13 cellular contexts compared by ENCODE assay signal in genomic region chr1:89938171-89939055, GRCh38. TPM values are rescaled to one million over a fixed set of nuclear protein-coding genes. Genes with fewer than 3 reads are reported as not detected.
DNase-seq lines count a peak whose midpoint lies in the region; ATAC-seq and TF ChIP-seq lines count a peak whose summit lies in the region.
"Had no signal": no experiment of that assay in that cellular context is flagged by ENCODE, and none has a peak within 500 bp of the region (broad histone marks: within the 10 kb centered on the region; RNA-seq: fewer than 3 reads in every experiment).

No MANE protein-coding gene starts in this region.

- H2AFZ ChIP-seq in SK-N-SH (ENCODE audit: low read depth) (no peak overlapping the region; the same call in 1 of the 2 replicates), neuronal stem cell (ENCODE audit: low read length) (no peak overlapping the region)

- H3K27me3 ChIP-seq in SK-N-SH (ENCODE audit: insufficient read depth) (no peaks in the 10 kb centered on the region), neuronal stem cell (ENCODE audit: control insufficient read depth in 3 of 3, insufficient read depth in 3 of 3, low read depth in 1 of 3, low read length in 3 of 3) (no peaks in the 10 kb centered on the region)
- H3K27me3 ChIP-seq: uterus had no signal

- H3K4me1 Mint-ChIP-seq in activated T-helper 17 cell treated with anti-CD3 and anti-CD28 coated beads, Interleukin-2, amount 50 U/mL, for 72 hours: no peaks in the 10 kb centered on the region

- H3K79me1 ChIP-seq in neuronal stem cell (ENCODE audit: low read depth, low read length): no peaks in the 10 kb centered on the region

- H3K14ac ChIP-seq in neuronal stem cell (ENCODE audit: low read length): no peak overlapping the region

- peaks cover 28% of the 10 kb centered on the region for H3K36me3 Mint-ChIP-seq in activated T-helper 17 cell treated with anti-CD3 and anti-CD28 coated beads, Interleukin-2, amount 50 U/mL, for 72 hours (ENCODE audit: low read depth)

- no peak overlapping the region for H3K23ac ChIP-seq in neuronal stem cell (ENCODE audit: low read depth, low read length, poor library complexity)

- CTCF ChIA-PET in SK-N-SH (lab: Yijun Ruan, JAX): no interaction called here

- no peak overlapping the region for H2AK5ac ChIP-seq in neuronal stem cell (ENCODE audit: low read depth, low read length)

- ATAC-seq in activated T-helper 17 cell treated with anti-CD3 and anti-CD28 coated beads, Interleukin-2, amount 50 U/mL, for 72 hours (replicated peaks): no peak
- no peak for ATAC-seq in GM18519 (IDR thresholded peaks at IDR 0.05; ENCODE audit: low FRiP score, unreplicated experiment)
- ATAC-seq: activated CD4-positive, CD25-positive, alpha-beta regulatory T cell treated with anti-CD3 and anti-CD28 coated beads, Interleukin-2, amount 50 U/mL, for 24 hours had no signal

- peaks cover 0 to 23% of the 10 kb centered on the region in 2 experiments for H3K36me3 ChIP-seq in SK-N-SH (replicated peaks in 1 of 2; ENCODE audit: control insufficient read depth in 1 of 2, insufficient read depth in 2 of 2, low read length in 1 of 2)
- peaks cover 11 to 46% of the 10 kb centered on the region in 2 donors for H3K36me3 ChIP-seq in neuronal stem cell (replicated peaks in 1 of 2; ENCODE audit: control insufficient read depth in 2 of 2, insufficient read depth in 2 of 2, low read length in 2 of 2)
- H3K36me3 ChIP-seq: uterus had no signal

- H4K91ac ChIP-seq in neuronal stem cell (ENCODE audit: low read depth, low read length, poor library complexity): no peak overlapping the region

- POLR2A ChIA-PET in SK-N-SH (lab: Yijun Ruan, JAX): no interaction called here

- no peak overlapping the region for H3K4me3 ChIP-seq in SK-N-SH (ENCODE audit: low read depth in 2 of 2, low read length in 1 of 2)
- H3K4me3 ChIP-seq in epithelial cell of esophagus (ENCODE audit: low read length): no peak overlapping the region
- no peak overlapping the region for H3K4me3 ChIP-seq in neuronal stem cell (ENCODE audit: low read length in 2 of 2)
- H3K4me3 ChIP-seq: skin epidermis, uterus had no signal

- H3K18ac ChIP-seq in neuronal stem cell (ENCODE audit: low read length): no peak overlapping the region

- no peak overlapping the region for H4K8ac ChIP-seq in neuronal stem cell (ENCODE audit: low read depth, low read length)

- H3K9ac ChIP-seq in SK-N-SH: no peak overlapping the region
- no peak overlapping the region for H3K9ac ChIP-seq in neuronal stem cell (ENCODE audit: low read depth, low read length, poor library complexity)

- H3K27ac Mint-ChIP-seq in activated T-helper 17 cell treated with anti-CD3 and anti-CD28 coated beads, Interleukin-2, amount 50 U/mL, for 72 hours: no peak overlapping the region

- DNase-seq in EH (ENCODE audit: low read depth): peak; percentile 69
- DNase-seq in SK-N-SH: no peak
- peak; percentile 21 for DNase-seq in epithelial cell of esophagus (ENCODE audit: low read depth)
- no peak for DNase-seq in neuronal stem cell (ENCODE audit: low spot score)
- no peak for DNase-seq in activated naive CD4-positive, alpha-beta T cell treated with anti-CD3 and anti-CD28 coated beads, Interleukin-2, amount 50 U/mL, for 16 hours
- DNase-seq in HPDE6-E6E7 (ENCODE audit: extremely low spot score): no peak
- DNase-seq: NCI-H446, SHP77, uterus had no signal

- H4K20me1 ChIP-seq in SK-N-SH (ENCODE audit: insufficient read depth): no peaks in the 10 kb centered on the region

- no peak overlapping the region for H3K27ac ChIP-seq in SK-N-SH (ENCODE audit: low read depth in 2 of 2, low read length in 1 of 2)
- H3K27ac ChIP-seq in neuronal stem cell (replicated peaks; ENCODE audit: low read length): peak overlapping the region; percentile 43
- H3K27ac ChIP-seq: uterus had no signal

- no peak for TF ChIP-seq EP300 in SK-N-SH (IDR thresholded peaks at IDR 0.05; ENCODE audit: borderline replicate concordance in 1 of 2, low read depth in 1 of 2, low read length in 1 of 2)

- TF ChIP-seq CTCF in SK-N-SH (IDR thresholded peaks at IDR 0.05) (no peak), epithelial cell of esophagus (IDR thresholded peaks at IDR 0.05; ENCODE audit: insufficient read depth, low read depth, low read length, missing control alignments) (no peak)

- H3K9me3 ChIP-seq in SK-N-SH (no peaks in the 10 kb centered on the region), neuronal stem cell (replicated peaks in 1 of 2; ENCODE audit: control insufficient read depth in 2 of 2, insufficient read depth in 1 of 2, low read depth in 1 of 2, low read length in 2 of 2) (no peaks in the 10 kb centered on the region)
- H3K9me3 ChIP-seq: uterus had no signal

- no peaks in the 10 kb centered on the region for H3K79me2 ChIP-seq in SK-N-SH (ENCODE audit: insufficient read depth)

- TF ChIP-seq RAD21 in SK-N-SH (IDR thresholded peaks at IDR 0.05; ENCODE audit: low read length): no peak

- H3K4me2 ChIP-seq in SK-N-SH (peak overlapping the region; percentile 10; the same call in 1 of the 2 replicates), neuronal stem cell (ENCODE audit: insufficient read depth, low read length, poor library complexity, severe bottlenecking) (no peak overlapping the region)

- no peaks in the 10 kb centered on the region for H3K27me3 Mint-ChIP-seq in activated T-helper 17 cell treated with anti-CD3 and anti-CD28 coated beads, Interleukin-2, amount 50 U/mL, for 72 hours

- H3K4me1 ChIP-seq in SK-N-SH (ENCODE audit: control insufficient read depth in 1 of 2, insufficient read depth in 2 of 2, low read depth in 1 of 2, low read length in 1 of 2) (peaks cover 6 to 10% of the 10 kb centered on the region in 2 experiments; a peak in 2 of 4 replicates), neuronal stem cell (ENCODE audit: control insufficient read depth in 2 of 2, insufficient read depth in 1 of 2, low read depth in 1 of 2, low read length in 2 of 2) (peaks cover 15 to 36% of the 10 kb centered on the region in 2 donors)
- H3K4me1 ChIP-seq: uterus had no signal

- WGBS in SK-N-SH (ENCODE audit: low lambda C conversion rate): 90% methylated on average over 7 of the region's 7 CpGs
- no CpG with 5 or more reads among the region's 7 CpGs for WGBS in neuronal stem cell (ENCODE audit: extremely low coverage in 2 of 2, insufficient read length in 2 of 2, insufficient replicate concordance in 1 of 2), 2 donors

- H3K4ac ChIP-seq in neuronal stem cell (ENCODE audit: low read length): no peak overlapping the region

- no peak overlapping the region for H2BK12ac ChIP-seq in neuronal stem cell (ENCODE audit: low read length)

- no peak overlapping the region for H3K4me3 Mint-ChIP-seq in activated T-helper 17 cell treated with anti-CD3 and anti-CD28 coated beads, Interleukin-2, amount 50 U/mL, for 72 hours

- H2BK120ac ChIP-seq in neuronal stem cell (ENCODE audit: low read depth, low read length): no peak overlapping the region

- no peak overlapping the region for H2BK15ac ChIP-seq in neuronal stem cell (ENCODE audit: low read length)

- H3K9me3 Mint-ChIP-seq in activated T-helper 17 cell treated with anti-CD3 and anti-CD28 coated beads, Interleukin-2, amount 50 U/mL, for 72 hours: no peaks in the 10 kb centered on the region

- no peaks in the 10 kb centered on the region for H3K9me2 ChIP-seq in SK-N-SH

- no peak overlapping the region for H2BK5ac ChIP-seq in neuronal stem cell (ENCODE audit: low read length)

- H3F3A ChIP-seq in SK-N-SH (replicated peaks; ENCODE audit: insufficient read depth): no peaks in the 10 kb centered on the region

TF ChIP-seq in SK-N-SH, 30 proteins besides CTCF, POLR2A, EP300 and RAD21 (continues in another document):
- no peak for TF ChIP-seq REST (IDR thresholded peaks at IDR 0.05; ENCODE audit: low read depth, low read length)
- TF ChIP-seq YY1 (IDR thresholded peaks at IDR 0.05; ENCODE audit: low read depth): no peak
- TF ChIP-seq MEF2A (IDR thresholded peaks at IDR 0.05; ENCODE audit: borderline replicate concordance, low read depth): no peak
- TF ChIP-seq SIN3A (IDR thresholded peaks at IDR 0.05; ENCODE audit: borderline replicate concordance, low read depth, low read length): no peak
- TF ChIP-seq IRF3 (IDR thresholded peaks at IDR 0.05; ENCODE audit: low read depth, low read length): no peak

RNA-seq across cellular contexts. Expression of gene ZNF326, which starts 56.5 kb away (rescaled TPM):
- polyA plus RNA-seq in SK-N-SH (2012; rRNA removed): 16.4 and 18.0 TPM in 2 replicates
- 17.5 and 19.3 TPM in 2 replicates for polyA plus RNA-seq in SK-N-SH (2012; cell fraction: cytosol; rRNA removed)
- 16.1 and 24.0 TPM in 2 replicates for polyA plus RNA-seq in SK-N-SH (2012; cell fraction: nucleus; rRNA removed)
- polyA plus RNA-seq in neuronal stem cell (2013, experiment 1 of 2): 18.0 TPM
- 18.2 TPM for polyA plus RNA-seq in neuronal stem cell (2013, experiment 2 of 2)
- 10 to 100 TPM; 18.4 to 20.9 TPM for total RNA-seq in activated T-helper 17 cell treated with anti-CD3 and anti-CD28 coated beads, Interleukin-2, amount 50 U/mL, for 72 hours

Comparison
In these comparisons a context has a peak if more than half of its experiments do, and no peak if none do; other contexts are left out.
1. DNase-seq: peak in EH (single experiment) and epithelial cell of esophagus (single experiment); none in SK-N-SH (single experiment), neuronal stem cell (single experiment), activated naive CD4-positive, alpha-beta T cell treated with anti-CD3 and anti-CD28 coated beads, Interleukin-2, amount 50 U/mL, for 16 hours (single experiment) and HPDE6-E6E7 (single experiment).